Comparison of ENCODE assay signal across 17 cellular contexts in the genomic region with DNA sequence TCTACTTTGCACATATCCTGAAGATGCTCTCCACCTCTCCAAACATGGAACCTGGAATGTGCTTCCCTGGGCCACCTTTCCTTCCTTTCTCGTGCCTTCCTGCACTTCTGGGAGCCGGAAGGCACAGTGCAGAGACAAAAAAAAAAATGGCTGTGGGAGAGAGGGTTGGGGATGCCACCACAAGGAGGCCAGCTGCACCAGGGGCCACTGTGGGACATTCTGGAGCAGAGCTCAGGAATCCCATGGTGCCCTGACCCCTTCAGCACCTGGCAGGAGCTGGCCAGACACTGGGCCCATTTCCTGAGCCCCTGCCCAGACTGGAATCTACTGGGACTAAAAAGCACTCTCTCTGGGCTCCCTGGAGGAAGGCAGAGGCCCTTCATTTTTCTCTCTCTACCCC. TPM values are rescaled to one million over a fixed set of nuclear protein-coding genes. Genes with fewer than 3 reads are reported as not detected.
A peak's percentile ranks its signal among the peaks of the same experiment; 100 is the strongest.
DNase-seq lines count a peak whose midpoint lies in the region; ATAC-seq, FAIRE-seq and TF ChIP-seq lines count a peak whose summit lies in the region.
"Had no signal": no experiment of that assay in that cellular context is flagged by ENCODE, and none has a peak within 500 bp of the region (broad histone marks: within the 10 kb centered on the region; RNA-seq: fewer than 3 reads in every experiment).

No MANE protein-coding gene starts in this region.

- 92% methylated on average over 2 of the region's 2 CpGs for whole genome bisulfite sequencing in A549 (ENCODE audit: missing lambda C conversion rate)
- WGBS in psoas muscle, 3 donors, result 81 to 96% (median 89%) methylated on average over 2 of the region's 2 CpGs

- peak; percentile 40 to 49; a peak in 3 of 6 replicates for ATAC-seq in A549
- ATAC-seq in GM23338, result peak; percentile 45
- ATAC-seq in WTC11, result peak; percentile 59
- no peak for ATAC-seq in psoas muscle
- ATAC-seq: CD8-positive, alpha-beta T cell had no signal

- intact Hi-C loops in psoas muscle (cut with DNase I), result no loop called here

- no peak for TF ChIP-seq POLR2A in A549 (IDR thresholded peaks at IDR 0.05; ENCODE audit: low read length)

- H2AFZ ChIP-seq in GM23338 (no peak overlapping the region), neural progenitor cell (replicated peaks) (no peak overlapping the region)

- no peak for FAIRE-seq in A549 (lab: Jason Lieb, UNC)
- FAIRE-seq: GM12892, H54 had no signal

- H3K27me3 ChIP-seq in GM23338 (ENCODE audit: insufficient read depth), result no peaks in the 10 kb centered on the region
- H3K27me3 ChIP-seq in psoas muscle (ENCODE audit: insufficient read depth in 3 of 3, low read length in 2 of 3), result no peaks in the 10 kb centered on the region
- H3K27me3 ChIP-seq in neural progenitor cell, result no peaks in the 10 kb centered on the region

- H3K9ac ChIP-seq in neural progenitor cell, result no peak overlapping the region

- H4K20me1 ChIP-seq in GM23338 (replicated peaks; ENCODE audit: insufficient read depth), result no peaks in the 10 kb centered on the region
- H4K20me1 ChIP-seq in neural progenitor cell (ENCODE audit: low read depth), result no peaks in the 10 kb centered on the region

- no peak for TF ChIP-seq CTCF in A549 (IDR thresholded peaks at IDR 0.05)
- TF ChIP-seq CTCF in GM23338 (conservative IDR thresholded peaks at IDR 0.05; ENCODE audit: low read depth in 2 of 2), result no peak
- TF ChIP-seq CTCF in WTC11 (IDR thresholded peaks at IDR 0.05), result no peak
- TF ChIP-seq CTCF in psoas muscle (IDR thresholded peaks at IDR 0.05), result no peak
- TF ChIP-seq CTCF in neural progenitor cell (IDR thresholded peaks at IDR 0.05), result no peak

- H3K4me1 Mint-ChIP-seq in GM23338 (peaks cover 21% of the 10 kb centered on the region), WTC11 (peaks cover 20% of the 10 kb centered on the region), neural progenitor cell (peaks cover 21% of the 10 kb centered on the region)

- no peaks in the 10 kb centered on the region for H3K9me3 ChIP-seq in A549
- H3K9me3 ChIP-seq in psoas muscle, result no peaks in the 10 kb centered on the region
- H3K9me3 ChIP-seq in neural progenitor cell (ENCODE audit: low read depth), result no peaks in the 10 kb centered on the region

- no peak for TF ChIP-seq EP300 in A549 (IDR thresholded peaks at IDR 0.05)

- H3K27ac ChIP-seq in A549, result no peak overlapping the region
- H3K27ac ChIP-seq in GM23338 (ENCODE audit: low read depth), result no peak overlapping the region
- no peak overlapping the region for H3K27ac ChIP-seq in psoas muscle
- no peak overlapping the region for H3K27ac ChIP-seq in neural progenitor cell

- H3K9me3 Mint-ChIP-seq in GM23338 (no peaks in the 10 kb centered on the region), WTC11 (no peaks in the 10 kb centered on the region), neural progenitor cell (no peaks in the 10 kb centered on the region)
- H3K9me3 Mint-ChIP-seq: CD8-positive, alpha-beta T cell had no signal

- H3K4me3 ChIP-seq in A549 (no peak overlapping the region), GM23338 (no peak overlapping the region), psoas muscle (no peak overlapping the region), neural progenitor cell (no peak overlapping the region)

- DNase-seq in A549 (ENCODE audit: low read depth in 1 of 2, low spot score in 1 of 2) (no peak), GM23338 (ENCODE audit: low spot score) (no peak), WTC11 (ENCODE audit: low spot score) (no peak), myocyte (ENCODE audit: low read depth) (peak; percentile 63), psoas muscle (no peak), cerebellar nuclear complex (lab: John Stamatoyannopoulos, UW) (no peak), neural progenitor cell (ENCODE audit: low spot score) (no peak)
- DNase-seq: 8988T; ACHN; CD8-positive, alpha-beta T cell; COR-L47; DND-41; GDM1 had no signal

- H3K4me1 ChIP-seq in A549 (peaks cover 18% of the 10 kb centered on the region), GM23338 (ENCODE audit: insufficient read depth) (peaks cover 7% of the 10 kb centered on the region; the same call in 1 of the 2 replicates), psoas muscle (no peaks in the 10 kb centered on the region), neural progenitor cell (no peaks in the 10 kb centered on the region)

- H3K4me2 ChIP-seq in A549 (no peak overlapping the region), GM23338 (no peak overlapping the region), neural progenitor cell (no peak overlapping the region)

- H3K4me3 Mint-ChIP-seq in GM23338 (no peak overlapping the region), WTC11 (no peak overlapping the region), neural progenitor cell (no peak overlapping the region)
- H3K4me3 Mint-ChIP-seq: CD14-positive monocyte; CD8-positive, alpha-beta T cell had no signal

- H3K9me2 ChIP-seq in GM23338 (ENCODE audit: insufficient read depth), result no peaks in the 10 kb centered on the region

- H3K36me3 ChIP-seq in GM23338 (ENCODE audit: insufficient read depth) (no peaks in the 10 kb centered on the region), psoas muscle (ENCODE audit: insufficient read depth in 1 of 2, low read depth in 1 of 2) (no peaks in the 10 kb centered on the region), neural progenitor cell (no peaks in the 10 kb centered on the region)

- H3F3A ChIP-seq in GM23338 (replicated peaks; ENCODE audit: low read depth) (no peaks in the 10 kb centered on the region), neural progenitor cell (ENCODE audit: low read depth) (no peaks in the 10 kb centered on the region)

- CTCF ChIA-PET in A549 (lab: Yijun Ruan, JAX) (interaction anchor here (0.6 to 1.3 kb wide), 6 partner anchors 19 to 107 kb away, joined by 3 to 5 read pairs (median 3); no protein-coding TSS in a partner anchor), WTC11 (lab: Charles Lee) (interaction anchor here (0.6 to 1.4 kb wide), 5 partner anchors 9 to 171 kb away, joined by 3 to 5 read pairs (median 4); partner anchors contain the start of gene BCL2L10)

- peaks cover 6% of the 10 kb centered on the region for H3K27me3 Mint-ChIP-seq in GM23338 (ENCODE audit: insufficient read depth, low read depth, poor library complexity)
- no peaks in the 10 kb centered on the region for H3K27me3 Mint-ChIP-seq in WTC11 (ENCODE audit: low read depth)
- H3K27me3 Mint-ChIP-seq in neural progenitor cell (ENCODE audit: insufficient read depth, low read depth), result peaks cover 2% of the 10 kb centered on the region

- POLR2A ChIA-PET in A549 (lab: Yijun Ruan, JAX) (no interaction called here), WTC11 (lab: Charles Lee) (no interaction called here)

- H3K27ac Mint-ChIP-seq in GM23338 (no peak overlapping the region), WTC11 (no peak overlapping the region; the same call in 1 of the 2 replicates), neural progenitor cell (no peak overlapping the region)
- H3K27ac Mint-ChIP-seq: CD8-positive, alpha-beta T cell had no signal

- TF ChIP-seq RAD21 in A549 (conservative IDR thresholded peaks at IDR 0.05 in 1 of 2, IDR thresholded peaks at IDR 0.05 in 1 of 2), result no peak

- no peaks in the 10 kb centered on the region for H3K79me2 ChIP-seq in GM23338 (replicated peaks; ENCODE audit: insufficient read depth)
- H3K79me2 ChIP-seq in neural progenitor cell (ENCODE audit: low read depth), result no peaks in the 10 kb centered on the region

- H3K36me3 Mint-ChIP-seq in GM23338 (ENCODE audit: low read depth), result no peaks in the 10 kb centered on the region
- no peaks in the 10 kb centered on the region for H3K36me3 Mint-ChIP-seq in WTC11
- H3K36me3 Mint-ChIP-seq in neural progenitor cell, result no peaks in the 10 kb centered on the region
- H3K36me3 Mint-ChIP-seq: CD14-positive monocyte had no signal

TF ChIP-seq in A549, 52 proteins besides CTCF, POLR2A, EP300 and RAD21 (continues in another document):
- TF ChIP-seq FOSL2 (IDR thresholded peaks at IDR 0.05), result no peak
- TF ChIP-seq FOSL2 (CRISPR knock-in tag; IDR thresholded peaks at IDR 0.05), result no peak
- TF ChIP-seq MAZ (IDR thresholded peaks at IDR 0.05; ENCODE audit: borderline replicate concordance, low read depth, low read length), result no peak
- TF ChIP-seq ZSCAN20 (CRISPR knock-in tag; IDR thresholded peaks at IDR 0.05), result no peak
- no peak for TF ChIP-seq ZC3H11A (IDR thresholded peaks at IDR 0.05)
- no peak for TF ChIP-seq CHD2 (IDR thresholded peaks at IDR 0.05; ENCODE audit: low read length, partially characterized antibody)

TF ChIP-seq in GM23338, 12 proteins besides CTCF, POLR2A, EP300 and RAD21 (continues in another document):
- TF ChIP-seq EZH2phosphoT487 (IDR thresholded peaks at IDR 0.05; ENCODE audit: unreplicated experiment) (no peak), ZNF114 (CRISPR knock-in tag; IDR thresholded peaks at IDR 0.05) (no peak)

TF ChIP-seq in WTC11, 78 proteins besides CTCF, POLR2A, EP300 and RAD21 (continues in another document):
- TF ChIP-seq ZNF416 (CRISPR knock-in tag; IDR thresholded peaks at IDR 0.05), result no peak
- no peak for TF ChIP-seq PRRX2 (CRISPR knock-in tag; IDR thresholded peaks at IDR 0.05)
- no peak for TF ChIP-seq JUN (CRISPR knock-in tag; IDR thresholded peaks at IDR 0.05)
- TF ChIP-seq ESRRA (CRISPR knock-in tag; IDR thresholded peaks at IDR 0.05; ENCODE audit: borderline replicate concordance), result no peak
- no peak for TF ChIP-seq EMX1 (CRISPR knock-in tag; IDR thresholded peaks at IDR 0.05)
- TF ChIP-seq SMAD3 (CRISPR knock-in tag; IDR thresholded peaks at IDR 0.05; ENCODE audit: borderline replicate concordance), result no peak
- TF ChIP-seq ATF3 (CRISPR knock-in tag; conservative IDR thresholded peaks at IDR 0.05), result no peak

RNA-seq across cellular contexts. Expression of gene BCL2L10, which starts 7.9 kb away (rescaled TPM):
- 0.09 and 0.42 TPM in 2 replicates for polyA plus RNA-seq in A549 (2011; rRNA removed)
- 0.06 TPM in 1 of 2 replicates, not detected in the other for polyA plus RNA-seq in A549 (2012; cell fraction: cytosol; rRNA removed)
- polyA plus RNA-seq in A549 (2012; cell fraction: nucleus; rRNA removed), result 0.19 and 0.27 TPM in 2 replicates
- 0.06 to 0.08 TPM (median 0.07 TPM) in 3 replicates for polyA plus RNA-seq in A549 (2017; fragmentation: RNase III; extraction: RNeasy Plus Mini Kit Qiagen cat#74134 plus additional on column Dnase treatment)
- not detected in 2 replicates for polyA minus RNA-seq in A549 (2011; rRNA and poly(A)+ RNA removed)
- 1.6 and 3.3 TPM in 2 replicates for total RNA-seq in GM23338 (2014; rRNA removed; shearing (Covaris generic))
- 1.9 and 4.3 TPM in 2 replicates for polyA plus RNA-seq in GM23338 (2016; fragmentation: Nextera tagmentation; extraction: Ambion mirVana)
- total RNA-seq in WTC11 (2021), result 0.37 to 1.4 TPM (median 0.80 TPM) in 3 replicates
- total RNA-seq in myocyte, result not detected in 2 replicates
- not detected for polyA plus RNA-seq in myocyte (2012)
- total RNA-seq in psoas muscle, result not detected
- polyA plus RNA-seq in psoas muscle, result under 1 TPM in 1 of 3 donors, not detected in 2; 0.04 TPM
- 0.22 and 0.31 TPM in 2 replicates for total RNA-seq in neural progenitor cell (ENCODE audit: low replicate concordance)
- total RNA-seq: HT1080 had no signal
- polyA plus RNA-seq: CD14-positive monocyte had no signal

Comparison
In these comparisons a context has a peak if more than half of its experiments do, and no peak if none do; other contexts are left out.
1. ATAC-seq: peak in A549 (2 of 2), GM23338 (single experiment) and WTC11 (single experiment); none in psoas muscle (0 of 4).